Comparison of ENCODE assay signal across 31 cellular contexts in genomic region chrX:143571521-143571920, GRCh38. TPM values are rescaled to one million over a fixed set of nuclear protein-coding genes. Genes with fewer than 3 reads are reported as not detected.
"Had no signal": no experiment of that assay in that cellular context is flagged by ENCODE, and none has a peak within 500 bp of the region (broad histone marks: within the 10 kb centered on the region; RNA-seq: fewer than 3 reads in every experiment).

No MANE protein-coding gene starts in this region.

- FAIRE-seq: endothelial cell of umbilical vein had no signal

- H3K4me3 ChIP-seq: cardiac muscle cell, esophagus muscularis mucosa, left lung, mucosa of descending colon, neural progenitor cell, right atrium auricular region, thyroid gland had no signal

- ATAC-seq: activated CD8-positive, alpha-beta memory T cell treated with anti-CD3 and anti-CD28 coated beads, Interleukin-2, amount 10 ng/mL, durations not matched to agents 7 days and 5 days; activated T-helper 17 cell treated with anti-CD3 and anti-CD28 coated beads, Interleukin-2, amount 50 U/mL, for 72 hours; left lung; mucosa of descending colon had no signal

- DNase-seq: activated B cell treated with CpG ODN at 0.5 μM for 24 hours; activated CD4-positive, alpha-beta memory T cell treated with anti-CD3 and anti-CD28 coated beads for 36 hours; activated CD4-positive, alpha-beta T cell treated with anti-CD3 and anti-CD28 coated beads for 4 hours; activated CD8-positive, alpha-beta memory T cell treated with anti-CD3 and anti-CD28 coated beads, Interleukin-2, amount 10 ng/mL, durations not matched to agents 7 days and 5 days; activated naive CD4-positive, alpha-beta T cell treated with Interleukin-2 at 50 U/mL for 16 hours; activated naive CD8-positive, alpha-beta T cell treated with anti-CD3 and anti-CD28 coated beads, Interleukin-2, amount 10 ng/mL, durations not matched to agents 7 days and 5 days; activated T-cell treated with anti-CD3 and anti-CD28 coated beads, Interleukin-2, amount 50 U/mL, for 1 hour; dermis blood vessel endothelial cell; effector memory CD4-positive, alpha-beta T cell; glutamatergic neuron; hippocampal formation; islet precursor cell; left lung; mammary epithelial cell; mucosa of descending colon; naive B cell; stimulated activated CD4-positive, alpha-beta T cell treated with anti-CD3 and anti-CD28 coated beads, Interleukin-2, amount 100 ng/mL, for 24 hours; stimulated activated naive CD4-positive, alpha-beta T cell treated with Interleukin-2 at 50 U/mL for 16 hours; thyroid gland had no signal

- H3K27ac ChIP-seq: cardiac muscle cell, esophagus muscularis mucosa, left lung, neural progenitor cell, right atrium auricular region, thyroid gland had no signal

RNA-seq across cellular contexts. Expression of gene SPANXN3, which starts 54.2 kb away (rescaled TPM):
- total RNA-seq: activated B cell treated with CpG ODN at 0.5 μM for 24 hours; activated CD4-positive, alpha-beta memory T cell treated with anti-CD3 and anti-CD28 coated beads for 36 hours; activated CD8-positive, alpha-beta memory T cell treated with anti-CD3 and anti-CD28 coated beads, Interleukin-2, amount 10 ng/mL, durations not matched to agents 7 days and 5 days; activated naive CD8-positive, alpha-beta T cell treated with anti-CD3 and anti-CD28 coated beads, Interleukin-2, amount 10 ng/mL, durations not matched to agents 7 days and 5 days; activated T-helper 17 cell treated with anti-CD3 and anti-CD28 coated beads, Interleukin-2, amount 50 U/mL, for 72 hours; cardiac muscle cell; chondrocyte; dermis blood vessel endothelial cell; endothelial cell of umbilical vein; esophagus muscularis mucosa; left lung; mammary epithelial cell; mucosa of descending colon; osteoblast; progenitor cell of endocrine pancreas; right atrium auricular region; skeletal muscle tissue; subcutaneous adipose tissue; thyroid gland; ureter had no signal
- polyA plus RNA-seq: cardiac muscle cell, endothelial cell of umbilical vein, mammary epithelial cell had no signal
